10 cellular contexts compared by ENCODE assay signal in the genomic region with DNA sequence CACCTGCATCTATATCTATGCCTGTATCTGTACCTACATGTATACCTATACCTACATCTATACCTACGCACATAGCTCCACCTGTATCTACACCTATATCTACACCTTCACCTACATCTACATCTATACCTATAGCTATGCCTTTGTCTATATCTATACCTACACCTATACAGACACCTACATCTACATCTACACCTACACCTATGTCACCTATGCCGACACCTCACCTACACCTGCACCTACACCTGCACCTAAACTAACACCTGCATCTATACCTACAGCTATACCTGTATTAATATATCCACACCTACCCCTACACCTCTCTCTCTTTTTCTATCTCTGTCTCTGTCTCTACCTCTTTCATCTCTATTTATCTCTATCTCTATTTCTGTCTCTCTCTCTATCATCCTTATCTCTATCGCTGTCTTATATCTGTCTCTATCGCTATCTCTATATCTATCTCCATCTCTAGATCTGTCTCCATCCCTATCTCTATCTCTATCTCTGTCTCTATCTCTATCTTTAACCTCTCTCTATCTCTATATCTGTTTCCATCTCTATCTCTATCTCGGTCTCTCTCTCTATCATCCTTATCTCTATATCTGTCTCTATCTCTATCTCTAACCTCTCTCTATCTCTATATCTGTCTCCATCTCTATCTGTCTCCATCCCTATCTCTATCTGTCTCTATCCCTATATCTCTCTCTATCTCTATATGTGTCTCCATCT. TPM values are rescaled to one million over a fixed set of nuclear protein-coding genes. Genes with fewer than 3 reads are reported as not detected.
"Had no signal": no experiment of that assay in that cellular context is flagged by ENCODE, and none has a peak within 500 bp of the region (broad histone marks: within the 10 kb centered on the region; RNA-seq: fewer than 3 reads in every experiment).

No MANE protein-coding gene starts in this region.

- H3K4me3 Mint-ChIP-seq: GM23338, H9, HFFc6, IgD-negative memory B cell had no signal

- H3K27ac Mint-ChIP-seq: GM23338, H9, HFFc6, IgD-negative memory B cell had no signal

- H3K9me3 Mint-ChIP-seq: GM23338, H9, HFFc6 had no signal

- DNase-seq: H9, HCEC 1CT, HFFc6 had no signal

- H3K4me3 ChIP-seq: GM23338 had no signal

- H3K36me3 Mint-ChIP-seq: IgD-negative memory B cell had no signal

- H3K27ac ChIP-seq: HL-60 had no signal

- FAIRE-seq: H1, H54, HepG2 had no signal

- ATAC-seq: GM23338, HepG2 had no signal

RNA-seq across cellular contexts. Expression of gene IRX4, which starts 37.9 kb away (rescaled TPM):
- total RNA-seq: HepG2, HFFc6, HT1080 had no signal
- polyA plus RNA-seq: HepG2, IgD-negative memory B cell had no signal
